ENCODE assay signal across 10 cellular contexts in genomic region chr1:111505641-111506119, GRCh38. TPM values are rescaled to one million over a fixed set of nuclear protein-coding genes. Genes with fewer than 3 reads are reported as not detected.
DNase-seq lines count a peak whose midpoint lies in the region; ATAC-seq and TF ChIP-seq lines count a peak whose summit lies in the region.
"Had no signal": no experiment of that assay in that cellular context is flagged by ENCODE, and none has a peak within 500 bp of the region (broad histone marks: within the 10 kb centered on the region; RNA-seq: fewer than 3 reads in every experiment).

No MANE protein-coding gene starts in this region.

- H3K27ac ChIP-seq in OCI-LY7 (ENCODE audit: low read depth, low read length, poor library complexity, severe bottlenecking) (peak overlapping the region; percentile 97), GM23248 (no peak overlapping the region)
- H3K27ac ChIP-seq in naive thymus-derived CD4-positive, alpha-beta T cell (ENCODE audit: low read depth, low read length) = peak overlapping the region; percentile 46
- H3K27ac ChIP-seq: A549, SK-N-MC had no signal

- DNase-seq in activated CD4-positive, CD25-positive, alpha-beta regulatory T cell treated with anti-CD3 and anti-CD28 coated beads, Interleukin-2, amount 50 U/mL, for 72 hours = no peak
- DNase-seq in OCI-LY7 (ENCODE audit: low spot score) (peak; percentile 88), ACHN (no peak), GM23248 (no peak), NCI-H1417 treated with DMSO at 0.1 percent for 48 hours (lab: John Stamatoyannopoulos, UW) (no peak)
- peak in 1 of 9 donors; percentile 27 for DNase-seq in naive thymus-derived CD4-positive, alpha-beta T cell

- CTCF ChIA-PET in OCI-LY7 (lab: Charles Lee; ENCODE audit: unreplicated experiment) = no interaction called here
- CTCF ChIA-PET in naive thymus-derived CD4-positive, alpha-beta T cell (lab: Charles Lee) = interaction anchor here (2.1 to 4.6 kb wide), 3 partner anchors 24 to 206 kb away, joined by 6 to 83 read pairs (median 19); partner anchors contain the start of gene C1orf162

- POLR2A ChIA-PET in OCI-LY7 (lab: Charles Lee) = interaction anchor here (0.5 to 3.5 kb wide), 9 partner anchors 11 to 120 kb away, joined by 3 to 27 read pairs (median 14); partner anchors contain the start of gene RAP1A
- POLR2A ChIA-PET in naive thymus-derived CD4-positive, alpha-beta T cell (lab: Charles Lee) = interaction anchor here (0.6 to 5.1 kb wide), 7 partner anchors 11 to 288 kb away, joined by 3 to 18 read pairs (median 3); no protein-coding TSS in a partner anchor

- ATAC-seq in activated CD4-positive, CD25-positive, alpha-beta regulatory T cell treated with anti-CD3 and anti-CD28 coated beads, Interleukin-2, amount 50 U/mL, for 24 hours = peak; percentile 16 to 39
- ATAC-seq in HG02763 (IDR thresholded peaks at IDR 0.05; ENCODE audit: unreplicated experiment) = peak; percentile 68
- peak; percentile 41 for ATAC-seq in naive thymus-derived CD4-positive, alpha-beta T cell
- ATAC-seq: A549 had no signal

- peak overlapping the region; percentile 33 for H3K4me3 ChIP-seq in OCI-LY7 (ENCODE audit: low read depth, low read length, poor library complexity, severe bottlenecking)
- no peak overlapping the region for H3K4me3 ChIP-seq in naive thymus-derived CD4-positive, alpha-beta T cell (ENCODE audit: low read length)
- H3K4me3 ChIP-seq in GM23248 = no peak overlapping the region
- H3K4me3 ChIP-seq: A549, SK-N-MC had no signal

- intact Hi-C loops in OCI-LY7 (cut with micrococcal nuclease; ENCODE audit: unreplicated experiment) = loop anchor here (2.0 to 5.0 kb wide), 6 partner anchors 29 to 373 kb away; partner anchors contain the start of genes ATP5PB, INKA2 and WDR77
- intact Hi-C loops in naive thymus-derived CD4-positive, alpha-beta T cell (cut with micrococcal nuclease) = loop anchor here in 1 of 2 donors (5.0 kb wide), 1 partner anchor 33 kb away; the partner anchor contains the start of gene C1orf162

- H3K9me2 ChIP-seq in OCI-LY7 (ENCODE audit: insufficient read depth, low read length) = no peaks in the 10 kb centered on the region
- no peaks in the 10 kb centered on the region for H3K9me2 ChIP-seq in GM23248 (ENCODE audit: insufficient read depth)

- no peak overlapping the region for H3K9ac ChIP-seq in GM23248

- no peaks in the 10 kb centered on the region for H4K20me1 ChIP-seq in OCI-LY7 (ENCODE audit: insufficient read depth, low read length)
- H4K20me1 ChIP-seq in GM23248 (ENCODE audit: insufficient read depth) = no peaks in the 10 kb centered on the region

- peaks cover 5% of the 10 kb centered on the region; the same call in 1 of the 2 replicates for H3F3A ChIP-seq in GM23248 (ENCODE audit: insufficient read depth)

- no peaks in the 10 kb centered on the region for H3K36me3 ChIP-seq in OCI-LY7 (ENCODE audit: insufficient read depth, low read length)
- no peaks in the 10 kb centered on the region for H3K36me3 ChIP-seq in naive thymus-derived CD4-positive, alpha-beta T cell (ENCODE audit: control insufficient read depth in 2 of 3, insufficient read depth in 3 of 3, low read length in 3 of 3)
- H3K36me3 ChIP-seq in GM23248 (ENCODE audit: low read depth) = no peaks in the 10 kb centered on the region

- no peaks in the 10 kb centered on the region for H3K9me3 Mint-ChIP-seq in naive thymus-derived CD4-positive, alpha-beta T cell

- peak overlapping the region in 8 of 9 donors; percentile 20 to 94 (median 76) for H3K27ac Mint-ChIP-seq in naive thymus-derived CD4-positive, alpha-beta T cell

- H3K4me1 ChIP-seq in OCI-LY7 (ENCODE audit: insufficient read depth, low read length, poor library complexity, severe bottlenecking) = peaks cover 72% of the 10 kb centered on the region
- peaks cover 44 to 64% of the 10 kb centered on the region in 2 donors for H3K4me1 ChIP-seq in naive thymus-derived CD4-positive, alpha-beta T cell (ENCODE audit: control insufficient read depth in 2 of 2, insufficient read depth in 2 of 2, low read length in 2 of 2)
- peaks cover 10% of the 10 kb centered on the region for H3K4me1 ChIP-seq in GM23248 (ENCODE audit: insufficient read depth)

- H3K79me2 ChIP-seq in OCI-LY7 (ENCODE audit: insufficient read depth, low read depth, low read length) (no peaks in the 10 kb centered on the region), GM23248 (ENCODE audit: insufficient read depth) (no peaks in the 10 kb centered on the region)

- H3K9me3 ChIP-seq in OCI-LY7 (ENCODE audit: low read length) = no peaks in the 10 kb centered on the region
- H3K9me3 ChIP-seq in naive thymus-derived CD4-positive, alpha-beta T cell (ENCODE audit: control insufficient read depth in 2 of 3, low read length in 3 of 3) = no peaks in the 10 kb centered on the region
- no peaks in the 10 kb centered on the region for H3K9me3 ChIP-seq in GM23248 (ENCODE audit: low read depth)
- H3K9me3 ChIP-seq: A549 had no signal

- H3K27me3 ChIP-seq in naive thymus-derived CD4-positive, alpha-beta T cell (ENCODE audit: control insufficient read depth in 2 of 2, insufficient read depth in 2 of 2, low read length in 2 of 2) = no peaks in the 10 kb centered on the region
- H3K27me3 ChIP-seq in GM23248 (replicated peaks; ENCODE audit: insufficient read depth) = 0 out of 2 replicates have a peak, but pooled peaks cover 6% of the 10 kb centered on the region

- no peaks in the 10 kb centered on the region for H3K36me3 Mint-ChIP-seq in naive thymus-derived CD4-positive, alpha-beta T cell

- no peaks in the 10 kb centered on the region for H3K27me3 Mint-ChIP-seq in naive thymus-derived CD4-positive, alpha-beta T cell

- peaks cover 47 to 74% (median 67%) of the 10 kb centered on the region in 7 donors for H3K4me1 Mint-ChIP-seq in naive thymus-derived CD4-positive, alpha-beta T cell

- 81 to 82% methylated on average over 6 of the region's 6 CpGs for WGBS in GM23248 (ENCODE audit: low coverage in 1 of 2, low lambda C conversion rate in 2 of 2, missing lambda C conversion rate in 2 of 2), 2 experiments

- H2AFZ ChIP-seq in OCI-LY7 (ENCODE audit: low read length) = peak overlapping the region; percentile 78
- no peak overlapping the region; the same call in 1 of the 2 replicates for H2AFZ ChIP-seq in GM23248

- H3K4me3 Mint-ChIP-seq in naive thymus-derived CD4-positive, alpha-beta T cell = peak overlapping the region; percentile 9 to 80 (median 45)

- H3K4me2 ChIP-seq in OCI-LY7 (ENCODE audit: low read length) = peak overlapping the region; percentile 74
- no peak overlapping the region for H3K4me2 ChIP-seq in GM23248 (ENCODE audit: unreplicated experiment)
- H3K4me2 ChIP-seq: A549 had no signal

- in situ Hi-C loops in ACHN (cut with HindIII; ENCODE audit: low pct_ligation_motif_present, low pct_unique_long_range_greater_than_20kb, low sequenced_read_pairs) (no loop called here), GM23248 (cut with MboI) (no loop called here)

- no TSS peak for BruUV-seq in OCI-LY7 (replicated peaks; lab: Mats Ljungman, UMichigan)

- no peak for TF ChIP-seq CTCF in OCI-LY7 (conservative IDR thresholded peaks at IDR 0.05; ENCODE audit: low read length)

RNA-seq across cellular contexts. Expression of gene ADORA3, which starts 2.2 kb away (rescaled TPM):
- total RNA-seq in OCI-LY7 (2014; rRNA removed; shearing (Covaris generic)) = not detected in 2 replicates
- 0.17 TPM in 1 of 2 replicates, not detected in the other for total RNA-seq in OCI-LY7 (2022)
- total RNA-seq in naive thymus-derived CD4-positive, alpha-beta T cell = 1 to 10 TPM in 2 of 5 experiments, under 1 TPM in 1, not detected in 2; 0.66 to 1.6 (median 1.0) TPM
- not detected for polyA plus RNA-seq in naive thymus-derived CD4-positive, alpha-beta T cell
- not detected in 2 replicates for total RNA-seq in GM23248 (2014; rRNA removed; shearing (Covaris generic))
- polyA plus RNA-seq in GM23248 (2016; fragmentation: Nextera tagmentation; extraction: Ambion mirVana) = not detected in 2 replicates
- polyA plus RNA-seq: A549 had no signal

RNA-seq across cellular contexts. Expression of gene TMIGD3, which starts 2.2 kb away (rescaled TPM):
- total RNA-seq in OCI-LY7 (2014; rRNA removed; shearing (Covaris generic)) = not detected in 2 replicates
- not detected in 2 replicates for total RNA-seq in OCI-LY7 (2022)
- under 1 TPM in 1 of 5 experiments, not detected in 4; 0.41 TPM for total RNA-seq in naive thymus-derived CD4-positive, alpha-beta T cell
- polyA plus RNA-seq in naive thymus-derived CD4-positive, alpha-beta T cell = not detected
- not detected in 2 replicates for total RNA-seq in GM23248 (2014; rRNA removed; shearing (Covaris generic))
- not detected in 2 replicates for polyA plus RNA-seq in GM23248 (2016; fragmentation: Nextera tagmentation; extraction: Ambion mirVana)
- polyA plus RNA-seq: A549 had no signal

RNA-seq across cellular contexts. Expression of gene C1orf162, which starts 31.9 kb away (rescaled TPM):
- total RNA-seq in OCI-LY7 (2014; rRNA removed; shearing (Covaris generic)) = 0.39 and 1.3 TPM in 2 replicates
- 1.1 and 1.4 TPM in 2 replicates for total RNA-seq in OCI-LY7 (2022)
- total RNA-seq in naive thymus-derived CD4-positive, alpha-beta T cell = 100 to 1,000 TPM in 2 of 5 experiments, 10 to 100 TPM in 3; 15.3 to 117 (median 95.2) TPM
- 100 to 1,000 TPM; 330 to 407 TPM for polyA plus RNA-seq in naive thymus-derived CD4-positive, alpha-beta T cell
- total RNA-seq in GM23248 (2014; rRNA removed; shearing (Covaris generic)) = not detected in 2 replicates
- polyA plus RNA-seq in GM23248 (2016; fragmentation: Nextera tagmentation; extraction: Ambion mirVana) = 0.30 TPM in 1 of 2 replicates, not detected in the other

RNA-seq across cellular contexts. Expression of gene ATP5PB, which starts 56.4 kb away (rescaled TPM):
- 286 and 291 TPM in 2 replicates for total RNA-seq in OCI-LY7 (2014; rRNA removed; shearing (Covaris generic))
- total RNA-seq in OCI-LY7 (2022) = 285 and 303 TPM in 2 replicates
- total RNA-seq in naive thymus-derived CD4-positive, alpha-beta T cell = 100 to 1,000 TPM in 2 of 5 experiments, 10 to 100 TPM in 3; 64.9 to 298 (median 98.7) TPM
- polyA plus RNA-seq in naive thymus-derived CD4-positive, alpha-beta T cell = 100 to 1,000 TPM; 280 to 437 TPM
- 186 and 226 TPM in 2 replicates for total RNA-seq in GM23248 (2014; rRNA removed; shearing (Covaris generic))
- polyA plus RNA-seq in GM23248 (2016; fragmentation: Nextera tagmentation; extraction: Ambion mirVana) = 295 and 304 TPM in 2 replicates

RNA-seq across cellular contexts. Expression of gene WDR77, which starts 56.6 kb away (rescaled TPM):
- total RNA-seq in OCI-LY7 (2014; rRNA removed; shearing (Covaris generic)) = 63.0 and 97.3 TPM in 2 replicates
- total RNA-seq in OCI-LY7 (2022) = 59.9 and 66.4 TPM in 2 replicates
- total RNA-seq in naive thymus-derived CD4-positive, alpha-beta T cell = 10 to 100 TPM; 20.7 to 39.9 (median 29.5) TPM
- 10 to 100 TPM; 42.4 to 44.7 TPM for polyA plus RNA-seq in naive thymus-derived CD4-positive, alpha-beta T cell
- 31.6 and 34.3 TPM in 2 replicates for total RNA-seq in GM23248 (2014; rRNA removed; shearing (Covaris generic))
- 45.8 and 47.7 TPM in 2 replicates for polyA plus RNA-seq in GM23248 (2016; fragmentation: Nextera tagmentation; extraction: Ambion mirVana)

Comparison
In these comparisons a context has a peak if more than half of its experiments do, and no peak if none do; other contexts are left out.
1. RNA of gene C1orf162, which starts 31.9 kb away (total RNA-seq): 15.3 to 117 TPM in naive thymus-derived CD4-positive, alpha-beta T cell; 0.39 to 1.4 TPM in OCI-LY7 and not detected in GM23248; every median in the first group is over 4 times any median in the second.
2. Peak in every context shown above with its lines, with median percentiles within 50 percentile points of each other: ATAC-seq.